8 cellular contexts compared by ENCODE assay signal in genomic region chr7:2709553-2710165, GRCh38. TPM values are rescaled to one million over a fixed set of nuclear protein-coding genes. Genes with fewer than 3 reads are reported as not detected.
DNase-seq lines count a peak whose midpoint lies in the region; ATAC-seq and TF ChIP-seq lines count a peak whose summit lies in the region.

No MANE protein-coding gene starts in this region.

- peaks cover 32% of the 10 kb centered on the region for H3K27me3 Mint-ChIP-seq in activated T-helper 1 cell treated with anti-CD3 and anti-CD28 coated beads, Interleukin-12 subunit alpha, Interleukin-12 subunit beta, Interleukin-2, Interleukin-4 antibody, amounts not matched to agents 30 ng/mL and 10 ng/mL and 1 ng/mL, durations not matched to agents 14 hours and 24 hours and 36 hours (ENCODE audit: insufficient read depth)

- peak overlapping the region; percentile 46 for H3K9ac ChIP-seq in NT2/D1 (ENCODE audit: insufficient read length, low read depth)

- no peaks in the 10 kb centered on the region for H3K79me2 ChIP-seq in osteoblast (ENCODE audit: insufficient read depth, low read length)

- peaks cover 6% of the 10 kb centered on the region for H3K27me3 ChIP-seq in NT2/D1 (ENCODE audit: insufficient read depth, insufficient read length)
- H3K27me3 ChIP-seq in osteoblast (ENCODE audit: insufficient read depth, low read length): no peaks in the 10 kb centered on the region
- no peaks in the 10 kb centered on the region for H3K27me3 ChIP-seq in thyroid gland

- TF ChIP-seq CTCF in AG09309 (IDR thresholded peaks at IDR 0.05; ENCODE audit: control insufficient read depth, insufficient read depth, low read depth, low read length, missing control alignments): peak; percentile 89
- peak; percentile 92 for TF ChIP-seq CTCF in fibroblast of the aortic adventitia (IDR thresholded peaks at IDR 0.05; ENCODE audit: insufficient read depth, low read length)
- TF ChIP-seq CTCF in osteoblast (IDR thresholded peaks at IDR 0.05; ENCODE audit: extremely low read depth, low read depth, low read length): peak; percentile 80
- peak; percentile 54 to 92 (median 68) for TF ChIP-seq CTCF in thyroid gland (IDR thresholded peaks at IDR 0.05)

- H3K36me3 Mint-ChIP-seq in activated T-helper 1 cell treated with anti-CD3 and anti-CD28 coated beads, Interleukin-12 subunit alpha, Interleukin-12 subunit beta, Interleukin-2, Interleukin-4 antibody, amounts not matched to agents 30 ng/mL and 10 ng/mL and 1 ng/mL, durations not matched to agents 14 hours and 24 hours and 36 hours (ENCODE audit: low read depth): peaks cover 5% of the 10 kb centered on the region

- H3K27ac Mint-ChIP-seq in activated T-helper 1 cell treated with anti-CD3 and anti-CD28 coated beads, Interleukin-12 subunit alpha, Interleukin-12 subunit beta, Interleukin-2, Interleukin-4 antibody, amounts not matched to agents 30 ng/mL and 10 ng/mL and 1 ng/mL, durations not matched to agents 14 hours and 24 hours and 36 hours: peak overlapping the region; percentile 23

- H4K20me1 ChIP-seq in osteoblast (ENCODE audit: insufficient read depth, low read length): no peaks in the 10 kb centered on the region

- no peak for TF ChIP-seq POLR2A in thyroid gland (IDR thresholded peaks at IDR 0.05)

- peak; percentile 75 for ATAC-seq in GM18868 (IDR thresholded peaks at IDR 0.05; ENCODE audit: unreplicated experiment)
- ATAC-seq in HG03066 (IDR thresholded peaks at IDR 0.05; ENCODE audit: low read depth, unreplicated experiment): peak; percentile 84

- H3K4me3 ChIP-seq in AG09309 (ENCODE audit: control insufficient read depth, low read depth, low read length) (no peak overlapping the region), NT2/D1 (ENCODE audit: insufficient read length, low read depth) (peak overlapping the region; percentile 6), fibroblast of the aortic adventitia (ENCODE audit: low read depth, low read length) (peak overlapping the region; percentile 9), osteoblast (ENCODE audit: insufficient read depth, low read length) (peak overlapping the region; percentile 47), thyroid gland (replicated peaks in 1 of 3) (no peak overlapping the region)

- 50 to 80% methylated on average over 1 to 7 of the region's 33 CpGs for WGBS in thyroid gland, 2 donors

- H3K36me3 ChIP-seq in NT2/D1 (ENCODE audit: insufficient read depth, insufficient read length, low read length) (no peaks in the 10 kb centered on the region), osteoblast (ENCODE audit: insufficient read depth, low read length) (no peaks in the 10 kb centered on the region), thyroid gland (no peaks in the 10 kb centered on the region)

- H3K9me3 Mint-ChIP-seq in activated T-helper 1 cell treated with anti-CD3 and anti-CD28 coated beads, Interleukin-12 subunit alpha, Interleukin-12 subunit beta, Interleukin-2, Interleukin-4 antibody, amounts not matched to agents 30 ng/mL and 10 ng/mL and 1 ng/mL, durations not matched to agents 14 hours and 24 hours and 36 hours: no peaks in the 10 kb centered on the region

- H3K27ac ChIP-seq in osteoblast (ENCODE audit: low read depth, low read length): no peak overlapping the region
- no peak overlapping the region for H3K27ac ChIP-seq in thyroid gland

- intact Hi-C loops in activated T-helper 1 cell treated with anti-CD3 and anti-CD28 coated beads, Interleukin-12 subunit alpha, Interleukin-12 subunit beta, Interleukin-2, Interleukin-4 antibody, amounts not matched to agents 30 ng/mL and 10 ng/mL and 1 ng/mL, durations not matched to agents 14 hours and 24 hours and 36 hours (cut with micrococcal nuclease): loop anchor here (1.0 kb wide), 3 partner anchors 10 to 232 kb away; no protein-coding TSS in a partner anchor
- intact Hi-C loops in thyroid gland (cut with DNase I): no loop called here

- H3K4me1 ChIP-seq in NT2/D1 (ENCODE audit: insufficient read depth, insufficient read length) (peaks cover 35% of the 10 kb centered on the region), osteoblast (ENCODE audit: insufficient read depth, low read length) (no peaks in the 10 kb centered on the region), thyroid gland (peaks cover 0 to 7% of the 10 kb centered on the region in 2 donors)

- H3K4me2 ChIP-seq in osteoblast (ENCODE audit: insufficient read depth, low read length): peak overlapping the region; percentile 67

- H2AFZ ChIP-seq in osteoblast (ENCODE audit: low read length): no peak overlapping the region

- no peak for DNase-seq in AG09309 (ENCODE audit: low read depth)
- peak; percentile 90 for DNase-seq in NT2/D1 (ENCODE audit: low read depth, low spot score)
- DNase-seq in activated T-helper 1 cell treated with anti-CD3 and anti-CD28 coated beads, Interleukin-12 subunit alpha, Interleukin-12 subunit beta, Interleukin-2, Interleukin-4 antibody, amounts not matched to agents 30 ng/mL and 10 ng/mL and 1 ng/mL, durations not matched to agents 14 hours and 24 hours and 36 hours (ENCODE audit: low spot score): peak; percentile 74
- peak; percentile 43 for DNase-seq in fibroblast of the aortic adventitia (ENCODE audit: low read depth)
- DNase-seq in osteoblast (ENCODE audit: insufficient read length, low spot score, missing footprints): peak; percentile 97
- peak; percentile 69 to 76 for DNase-seq in thyroid gland

- H3K4me3 Mint-ChIP-seq in activated T-helper 1 cell treated with anti-CD3 and anti-CD28 coated beads, Interleukin-12 subunit alpha, Interleukin-12 subunit beta, Interleukin-2, Interleukin-4 antibody, amounts not matched to agents 30 ng/mL and 10 ng/mL and 1 ng/mL, durations not matched to agents 14 hours and 24 hours and 36 hours: peak overlapping the region; percentile 26

- H3K4me1 Mint-ChIP-seq in activated T-helper 1 cell treated with anti-CD3 and anti-CD28 coated beads, Interleukin-12 subunit alpha, Interleukin-12 subunit beta, Interleukin-2, Interleukin-4 antibody, amounts not matched to agents 30 ng/mL and 10 ng/mL and 1 ng/mL, durations not matched to agents 14 hours and 24 hours and 36 hours (ENCODE audit: low read depth): peaks cover 35% of the 10 kb centered on the region

- no peaks in the 10 kb centered on the region; the same call in 1 of the 2 replicates for H3K9me3 ChIP-seq in NT2/D1 (ENCODE audit: insufficient read depth, low read length)
- H3K9me3 ChIP-seq in osteoblast (ENCODE audit: low read depth, low read length): no peaks in the 10 kb centered on the region
- H3K9me3 ChIP-seq in thyroid gland: no peaks in the 10 kb centered on the region

RNA-seq across cellular contexts. Expression of gene AMZ1, which starts 21.7 kb away (rescaled TPM):
- total RNA-seq in activated T-helper 1 cell treated with anti-CD3 and anti-CD28 coated beads, Interleukin-12 subunit alpha, Interleukin-12 subunit beta, Interleukin-2, Interleukin-4 antibody, amounts not matched to agents 30 ng/mL and 10 ng/mL and 1 ng/mL, durations not matched to agents 14 hours and 24 hours and 36 hours: 0.05 TPM in 1 of 2 replicates, not detected in the other
- total RNA-seq in fibroblast of the aortic adventitia (ENCODE audit: low replicate concordance) (0.25 and 0.36 TPM in 2 replicates), osteoblast (2.1 and 2.5 TPM in 2 replicates), thyroid gland (1 to 10 TPM in 1 of 4 donors, under 1 TPM in 1, not detected in 2; 0.29 to 1.2 TPM)

Comparison
In these comparisons a context has a peak if more than half of its experiments do, and no peak if none do; other contexts are left out.
1. H3K4me3 ChIP-seq: peak in NT2/D1 (single experiment), fibroblast of the aortic adventitia (single experiment) and osteoblast (single experiment); none in AG09309 (single experiment) and thyroid gland (0 of 3).
2. Peak in every context shown above with its lines, with median percentiles within 50 percentile points of each other: CTCF ChIP-seq.